In genomic region chr10:59967079-59967478, GRCh38 we compare ENCODE assay signal across 23 cellular contexts.
DNase-seq lines count a peak whose midpoint lies in the region; ATAC-seq, FAIRE-seq and TF ChIP-seq lines count a peak whose summit lies in the region.
"Had no signal": no experiment of that assay in that cellular context is flagged by ENCODE, and none has a peak within 500 bp of the region (broad histone marks: within the 10 kb centered on the region; RNA-seq: fewer than 3 reads in every experiment).

No MANE protein-coding gene starts in this region.

- no peak overlapping the region for H3K4ac ChIP-seq in mesendoderm (ENCODE audit: low read depth, low read length)

- ATAC-seq in GM23338 (peak; percentile 58), GM21825 (IDR thresholded peaks at IDR 0.05; ENCODE audit: unreplicated experiment) (no peak)
- ATAC-seq: activated CD8-positive, alpha-beta T cell treated with anti-CD3 and anti-CD28 coated beads, Interleukin-2, amount 10 ng/mL, durations not matched to agents 7 days and 5 days; HepG2; right lobe of liver; stimulated activated memory B cell treated with anti-CD40 and anti-IgM and Interleukin-4, amounts not matched to agents 10 μg/mL and 1 μg/mL and 100 μg/mL, for 72 hours had no signal

- no peak overlapping the region for H3K18ac ChIP-seq in mesendoderm (ENCODE audit: low read length)

- H4K5ac ChIP-seq in mesendoderm (ENCODE audit: low read length), result no peak overlapping the region

- H3K27ac Mint-ChIP-seq in Caco-2 (ENCODE audit: unreplicated experiment) (peak overlapping the region; percentile 92), GM23338 (no peak overlapping the region)
- H3K27ac Mint-ChIP-seq: activated CD8-positive, alpha-beta T cell treated with anti-CD3 and anti-CD28 coated beads, Interleukin-2, amount 10 ng/mL, durations not matched to agents 7 days and 5 days; activated naive CD4-positive, alpha-beta T cell treated with anti-CD3 and anti-CD28 coated beads, Interleukin-2, amount 50 U/mL, for 24 hours; activated T-cell treated with anti-CD3 and anti-CD28 coated beads, Interleukin-2, amount 50 U/mL, for 24 hours; stimulated activated memory B cell treated with anti-CD40 and anti-IgM and Interleukin-4, amounts not matched to agents 10 μg/mL and 1 μg/mL and 100 μg/mL, for 72 hours had no signal

- H3K56ac ChIP-seq in mesendoderm (ENCODE audit: low read length), result no peak overlapping the region

- H3K36me3 ChIP-seq in Caco-2 (ENCODE audit: control insufficient read depth, insufficient read depth, low read length) (no peaks in the 10 kb centered on the region), GM23338 (ENCODE audit: insufficient read depth) (no peaks in the 10 kb centered on the region), mesendoderm (ENCODE audit: control insufficient read depth, insufficient read depth, low read length) (no peaks in the 10 kb centered on the region)
- H3K36me3 ChIP-seq: right lobe of liver, thoracic aorta had no signal

- H3K4me1 ChIP-seq in Caco-2 (peaks cover 56% of the 10 kb centered on the region), GM23338 (ENCODE audit: insufficient read depth) (peaks cover 17% of the 10 kb centered on the region; the same call in 1 of the 2 replicates), mesendoderm (ENCODE audit: control insufficient read depth, low read depth, low read length) (peaks cover 6% of the 10 kb centered on the region)
- H3K4me1 ChIP-seq: right lobe of liver had no signal

- no peak for TF ChIP-seq POLR2A in H54 (IDR thresholded peaks at IDR 0.05; ENCODE audit: low read depth, low read length)

- intact Hi-C loops in Caco-2 (cut with micrococcal nuclease; ENCODE audit: unreplicated experiment), result no loop called here

- CTCF ChIA-PET in Caco-2 (lab: Charles Lee), result interaction anchor here (0.6 kb wide), 1 partner anchor 132 kb away, joined by 5 read pairs; no protein-coding TSS in a partner anchor

- H3K4me3 ChIP-seq in Caco-2 (ENCODE audit: low read depth, low read length), result no peak overlapping the region
- no peak overlapping the region for H3K4me3 ChIP-seq in GM23338
- no peak overlapping the region for H3K4me3 ChIP-seq in mesendoderm (ENCODE audit: low read length)
- H3K4me3 ChIP-seq: right lobe of liver, thoracic aorta had no signal

- H3K27me3 ChIP-seq in Caco-2 (replicated peaks; ENCODE audit: control insufficient read depth, insufficient read depth, low read length) (no peaks in the 10 kb centered on the region), GM23338 (ENCODE audit: insufficient read depth) (no peaks in the 10 kb centered on the region), mesendoderm (ENCODE audit: insufficient read depth, low read length, poor library complexity) (no peaks in the 10 kb centered on the region)
- H3K27me3 ChIP-seq: right lobe of liver had no signal

- H3K4me3 Mint-ChIP-seq in Caco-2 (ENCODE audit: unreplicated experiment) (no peak overlapping the region), GM23338 (no peak overlapping the region)
- H3K4me3 Mint-ChIP-seq: activated CD8-positive, alpha-beta T cell treated with anti-CD3 and anti-CD28 coated beads, Interleukin-2, amount 10 ng/mL, durations not matched to agents 7 days and 5 days; activated naive CD4-positive, alpha-beta T cell treated with anti-CD3 and anti-CD28 coated beads, Interleukin-2, amount 50 U/mL, for 24 hours; activated T-cell treated with anti-CD3 and anti-CD28 coated beads, Interleukin-2, amount 50 U/mL, for 24 hours; H9; stimulated activated memory B cell treated with anti-CD40 and anti-IgM and Interleukin-4, amounts not matched to agents 10 μg/mL and 1 μg/mL and 100 μg/mL, for 72 hours had no signal

- H2AK5ac ChIP-seq in mesendoderm (ENCODE audit: low read length), result no peak overlapping the region

- TF ChIP-seq CTCF in Caco-2 (IDR thresholded peaks at IDR 0.05; ENCODE audit: insufficient read depth in 1 of 2, low read depth in 1 of 2, low read length in 1 of 2, severe bottlenecking in 1 of 2, unreplicated experiment in 1 of 2), result no peak
- TF ChIP-seq CTCF in GM23338 (conservative IDR thresholded peaks at IDR 0.05; ENCODE audit: low read depth in 2 of 2), result no peak

- no peak overlapping the region for H2BK5ac ChIP-seq in mesendoderm (ENCODE audit: low read length)

- no peak for FAIRE-seq in H54 (lab: Jason Lieb, UNC)
- FAIRE-seq: colon, GM19239, HepG2 had no signal

- H3K27me3 Mint-ChIP-seq in Caco-2 (ENCODE audit: insufficient read depth, unreplicated experiment) (no peaks in the 10 kb centered on the region), GM23338 (ENCODE audit: insufficient read depth, low read depth, poor library complexity) (peaks cover 2% of the 10 kb centered on the region)
- H3K27me3 Mint-ChIP-seq: activated naive CD4-positive, alpha-beta T cell treated with anti-CD3 and anti-CD28 coated beads, Interleukin-2, amount 50 U/mL, for 24 hours; stimulated activated memory B cell treated with anti-CD40 and anti-IgM and Interleukin-4, amounts not matched to agents 10 μg/mL and 1 μg/mL and 100 μg/mL, for 72 hours had no signal

- peaks cover 46% of the 10 kb centered on the region for H3K4me1 Mint-ChIP-seq in Caco-2 (ENCODE audit: low read depth, unreplicated experiment)
- H3K4me1 Mint-ChIP-seq in GM23338, result peaks cover 18% of the 10 kb centered on the region
- H3K4me1 Mint-ChIP-seq: activated naive CD4-positive, alpha-beta T cell treated with anti-CD3 and anti-CD28 coated beads, Interleukin-2, amount 50 U/mL, for 24 hours; stimulated activated memory B cell treated with anti-CD40 and anti-IgM and Interleukin-4, amounts not matched to agents 10 μg/mL and 1 μg/mL and 100 μg/mL, for 72 hours had no signal

- no TSS peak for BruUV-seq in Caco-2 (replicated peaks; lab: Mats Ljungman, UMichigan)

- DNase-seq in Caco-2 (peak in 1 of 2 experiments; percentile 69), GM23338 (ENCODE audit: low spot score) (peak; percentile 12), NCI-H69 (lab: John Stamatoyannopoulos, UW) (peak; percentile 74), mesendoderm (peak; percentile 57), H54 (ENCODE audit: insufficient read length, low spot score) (no peak), occipital lobe (lab: John Stamatoyannopoulos, UW) (no peak)
- DNase-seq: activated CD8-positive, alpha-beta T cell treated with anti-CD3 and anti-CD28 coated beads, Interleukin-2, amount 10 ng/mL, durations not matched to agents 7 days and 5 days; activated T-cell treated with anti-CD3 and anti-CD28 coated beads, Interleukin-2, amount 50 U/mL, for 24 hours; COR-L47; GDM1; glutamatergic neuron; H9; NCI-H1436 treated with DMSO at 0.1 percent for 48 hours; nucleus accumbens; right lobe of liver; T-helper 2 cell had no signal

- H3K27ac ChIP-seq in GM23338 (ENCODE audit: low read depth) (no peak overlapping the region), mesendoderm (ENCODE audit: low read depth, low read length) (no peak overlapping the region)
- H3K27ac ChIP-seq: right lobe of liver, thoracic aorta had no signal

- no peaks in the 10 kb centered on the region for H3K79me2 ChIP-seq in GM23338 (replicated peaks; ENCODE audit: insufficient read depth)
- H3K79me2 ChIP-seq in mesendoderm (ENCODE audit: control insufficient read depth, insufficient read depth, low read length), result no peaks in the 10 kb centered on the region

- no peak overlapping the region for H3K9ac ChIP-seq in mesendoderm (ENCODE audit: low read length)

- POLR2A ChIA-PET in Caco-2 (lab: Charles Lee), result no interaction called here

- H3K9me3 Mint-ChIP-seq in Caco-2 (ENCODE audit: unreplicated experiment) (no peaks in the 10 kb centered on the region), GM23338 (no peaks in the 10 kb centered on the region; the same call in 2 of the 3 replicates)
- H3K9me3 Mint-ChIP-seq: activated naive CD4-positive, alpha-beta T cell treated with anti-CD3 and anti-CD28 coated beads, Interleukin-2, amount 50 U/mL, for 24 hours; activated T-cell treated with anti-CD3 and anti-CD28 coated beads, Interleukin-2, amount 50 U/mL, for 24 hours; H9; stimulated activated memory B cell treated with anti-CD40 and anti-IgM and Interleukin-4, amounts not matched to agents 10 μg/mL and 1 μg/mL and 100 μg/mL, for 72 hours had no signal

- no peak overlapping the region for H3K23ac ChIP-seq in mesendoderm (ENCODE audit: low read length)

- no peak overlapping the region for H2BK120ac ChIP-seq in mesendoderm (ENCODE audit: low read depth, low read length)

- H3K9me3 ChIP-seq in Caco-2, result no peaks in the 10 kb centered on the region; the same call in 1 of the 2 replicates
- H3K9me3 ChIP-seq: right lobe of liver, thoracic aorta had no signal

- WGBS in mesendoderm (ENCODE audit: extremely low coverage, insufficient coverage, low lambda C conversion rate), result no CpG with 5 or more reads among the region's 2 CpGs

- peak overlapping the region; percentile 40; the same call in 1 of the 2 replicates for H2AFZ ChIP-seq in GM23338

- no peak overlapping the region for H4K8ac ChIP-seq in mesendoderm (ENCODE audit: low read depth, low read length)

- no peaks in the 10 kb centered on the region for H4K20me1 ChIP-seq in GM23338 (replicated peaks; ENCODE audit: insufficient read depth)

- no peak overlapping the region for H2BK15ac ChIP-seq in mesendoderm (replicated peaks; ENCODE audit: low read depth)

- H3K79me1 ChIP-seq in mesendoderm (ENCODE audit: low read length), result no peaks in the 10 kb centered on the region

- H3K9me2 ChIP-seq in GM23338 (ENCODE audit: insufficient read depth), result 0 out of 2 replicates have a peak, but pooled peaks cover 3% of the 10 kb centered on the region

- H3F3A ChIP-seq in GM23338 (replicated peaks; ENCODE audit: low read depth), result no peaks in the 10 kb centered on the region

- peaks cover 9% of the 10 kb centered on the region for H3K36me3 Mint-ChIP-seq in Caco-2 (ENCODE audit: insufficient read depth, unreplicated experiment)
- no peaks in the 10 kb centered on the region for H3K36me3 Mint-ChIP-seq in GM23338 (ENCODE audit: low read depth)
- H3K36me3 Mint-ChIP-seq: activated naive CD4-positive, alpha-beta T cell treated with anti-CD3 and anti-CD28 coated beads, Interleukin-2, amount 50 U/mL, for 24 hours; stimulated activated memory B cell treated with anti-CD40 and anti-IgM and Interleukin-4, amounts not matched to agents 10 μg/mL and 1 μg/mL and 100 μg/mL, for 72 hours had no signal

- 0 out of 2 replicates have a peak overlapping the region, but pooled peaks have one; percentile 19 for H3K4me2 ChIP-seq in GM23338
- H3K4me2 ChIP-seq in mesendoderm (ENCODE audit: low read length), result no peak overlapping the region

TF ChIP-seq in GM23338, 12 proteins besides CTCF, POLR2A, EP300 and RAD21 (continues in another document):
- TF ChIP-seq POLR2AphosphoS5 (IDR thresholded peaks at IDR 0.05; ENCODE audit: low read depth) (no peak), NANOG (IDR thresholded peaks at IDR 0.05; ENCODE audit: borderline replicate concordance) (no peak), EZH2phosphoT487 (IDR thresholded peaks at IDR 0.05; ENCODE audit: unreplicated experiment) (no peak), JUNB (IDR thresholded peaks at IDR 0.05; ENCODE audit: unreplicated experiment) (no peak)

Comparison
In these comparisons a context has a peak if more than half of its experiments do, and no peak if none do; other contexts are left out.
1. DNase-seq: peak in GM23338 (single experiment), NCI-H69 (single experiment) and mesendoderm (single experiment); none in H54 (single experiment) and occipital lobe (single experiment).